In the genomic region with DNA sequence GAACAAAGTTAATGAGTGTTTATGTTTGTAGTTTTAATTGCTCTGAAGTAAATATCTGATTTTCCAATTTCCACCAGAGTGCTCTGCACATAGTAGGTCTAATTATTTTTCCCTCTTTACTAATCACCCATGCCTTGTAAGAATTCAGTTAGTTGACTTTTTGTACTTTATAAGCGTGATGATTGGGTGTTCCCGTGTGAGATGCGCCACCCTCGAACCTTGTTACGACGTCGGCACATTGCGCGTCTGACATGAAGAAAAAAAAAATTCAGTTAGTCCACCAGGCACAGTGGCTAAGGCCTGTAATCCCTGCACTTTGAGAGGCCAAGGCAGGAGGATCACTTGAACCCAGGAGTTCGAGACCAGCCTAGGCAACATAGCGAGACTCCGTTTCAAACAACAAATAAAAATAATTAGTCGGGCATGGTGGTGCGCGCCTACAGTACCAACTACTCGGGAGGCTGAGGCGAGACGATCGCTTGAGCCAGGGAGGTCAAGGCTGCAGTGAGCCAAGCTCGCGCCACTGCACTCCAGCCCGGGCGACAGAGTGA, we compare ENCODE assay signal across 8 cellular contexts. TPM values are rescaled to one million over a fixed set of nuclear protein-coding genes. Genes with fewer than 3 reads are reported as not detected.
DNase-seq lines count a peak whose midpoint lies in the region; ATAC-seq and TF ChIP-seq lines count a peak whose summit lies in the region.

No MANE protein-coding gene starts in this region.

- in situ Hi-C loops in transverse colon (cut with MboI; ENCODE audit: low pct_ligation_motif_present in 1 of 4, low pct_unique_long_range_greater_than_20kb in 1 of 4, low sequenced_read_pairs in 3 of 4) = no loop called here

- TF ChIP-seq CTCF in ascending aorta (IDR thresholded peaks at IDR 0.05) (no peak), right lobe of liver (IDR thresholded peaks at IDR 0.05) (no peak), transverse colon (IDR thresholded peaks at IDR 0.05) (no peak)

- DNase-seq in activated effector memory CD4-positive, alpha-beta T cell treated with anti-CD3 and anti-CD28 coated beads, Interleukin-2, amount 50 U/mL, for 16 hours = peak; percentile 63
- DNase-seq in activated effector memory CD4-positive, alpha-beta T cell treated with Interleukin-2 at 50 U/mL for 16 hours = no peak
- DNase-seq in ascending aorta (ENCODE audit: low spot score in 2 of 2) (no peak), right lobe of liver (peak in 1 of 3 donors; percentile 27), transverse colon (no peak), NOMO-1 treated with DMSO at 0.1 percent for 48 hours (lab: John Stamatoyannopoulos, UW; ENCODE audit: unreplicated experiment) (no peak)

- no peaks in the 10 kb centered on the region for H3K27me3 ChIP-seq in ascending aorta
- no peaks in the 10 kb centered on the region for H3K27me3 ChIP-seq in right lobe of liver
- no peaks in the 10 kb centered on the region for H3K27me3 ChIP-seq in transverse colon

- H3K36me3 ChIP-seq in ascending aorta (no peaks in the 10 kb centered on the region), right lobe of liver (peaks cover 0 to 5% (median 0%) of the 10 kb centered on the region in 4 donors), transverse colon (peaks cover 0 to 4% (median 0%) of the 10 kb centered on the region in 4 donors)

- ATAC-seq in right lobe of liver (no peak), HG03097 (IDR thresholded peaks at IDR 0.05; ENCODE audit: low FRiP score, unreplicated experiment) (no peak), GM19023 (IDR thresholded peaks at IDR 0.05; ENCODE audit: unreplicated experiment) (no peak)

- TF ChIP-seq POLR2A in right lobe of liver (IDR thresholded peaks at IDR 0.05) (no peak), transverse colon (IDR thresholded peaks at IDR 0.05) (no peak)

- H3K4me3 ChIP-seq in ascending aorta (peak overlapping the region; percentile 65 to 91), right lobe of liver (peak overlapping the region in 2 of 3 donors; percentile 60 to 95), transverse colon (peak overlapping the region in 2 of 4 donors; percentile 67 to 79)

- WGBS in right lobe of liver (ENCODE audit: insufficient coverage, low coverage, low lambda C conversion rate, missing lambda C conversion rate) = 81% methylated on average over 23 of the region's 23 CpGs
- WGBS in transverse colon (ENCODE audit: low coverage in 1 of 2), 2 donors = 78 to 85% methylated on average over 10 to 23 of the region's 23 CpGs

- H3K9me3 ChIP-seq in ascending aorta = no peaks in the 10 kb centered on the region
- no peaks in the 10 kb centered on the region for H3K9me3 ChIP-seq in right lobe of liver
- H3K9me3 ChIP-seq in transverse colon = no peaks in the 10 kb centered on the region

- intact Hi-C loops in ascending aorta (cut with DNase I) = loop anchor here (2.0 to 10.0 kb wide), 4 partner anchors 24 to 406 kb away; partner anchors contain the start of genes BRK1, BRPF1 and IRAK2
- intact Hi-C loops in right lobe of liver (cut with DNase I) = no loop called here
- intact Hi-C loops in transverse colon (cut with DNase I; ENCODE audit: low total_unique reads) = no loop called here

- no peak for TF ChIP-seq EP300 in transverse colon (IDR thresholded peaks at IDR 0.05; ENCODE audit: low read depth)

- H3K4me1 ChIP-seq in ascending aorta = peaks cover 7 to 22% of the 10 kb centered on the region in 2 donors
- H3K4me1 ChIP-seq in right lobe of liver = peaks cover 0 to 28% (median 9%) of the 10 kb centered on the region in 4 donors
- H3K4me1 ChIP-seq in transverse colon = peaks cover 16 to 40% (median 26%) of the 10 kb centered on the region in 4 donors

- H3K27ac ChIP-seq in ascending aorta (peak overlapping the region; percentile 2 to 96), right lobe of liver (peak overlapping the region in 2 of 3 donors; percentile 48 to 85), transverse colon (peak overlapping the region; percentile 93 to 98 (median 96))

RNA-seq across cellular contexts. Expression of gene VHL, which starts 0.5 kb away (rescaled TPM):
- total RNA-seq in ascending aorta = 34.4 TPM
- total RNA-seq in right lobe of liver = 10 to 100 TPM; 15.5 to 25.2 (median 19.9) TPM
- 10 to 100 TPM; 23.9 to 48.4 (median 34.6) TPM for total RNA-seq in transverse colon

RNA-seq across cellular contexts. Expression of gene IRAK2, which starts 23.6 kb away (rescaled TPM):
- 1.3 TPM for total RNA-seq in ascending aorta
- 10 to 100 TPM in 3 of 6 experiments, 1 to 10 TPM in 3; 4.2 to 16.0 (median 8.4) TPM for total RNA-seq in right lobe of liver
- 1 to 10 TPM in 3 of 4 donors, under 1 TPM in 1; 0.20 to 4.9 (median 3.4) TPM for total RNA-seq in transverse colon

RNA-seq across cellular contexts. Expression of gene BRK1, which starts 25.6 kb away (rescaled TPM):
- total RNA-seq in ascending aorta (87.3 TPM), right lobe of liver (10 to 100 TPM; 41.2 to 55.3 (median 42.7) TPM), transverse colon (10 to 100 TPM; 37.0 to 88.8 (median 72.5) TPM)

RNA-seq across cellular contexts. Expression of gene FANCD2OS, which starts 33.0 kb away (rescaled TPM):
- total RNA-seq in ascending aorta = not detected
- not detected for total RNA-seq in right lobe of liver
- not detected for total RNA-seq in transverse colon
